In genomic region chr1:224490540-224491537, GRCh38 we compare ENCODE assay signal across 28 cellular contexts.
"Had no signal": no experiment of that assay in that cellular context is flagged by ENCODE, and none has a peak within 500 bp of the region (broad histone marks: within the 10 kb centered on the region; RNA-seq: fewer than 3 reads in every experiment).

No MANE protein-coding gene starts in this region.

- H3K27ac ChIP-seq: esophagus muscularis mucosa, prostate gland, sigmoid colon, testis, uterus had no signal

- H3K4me3 ChIP-seq: esophagus muscularis mucosa, prostate gland, sigmoid colon, testis, uterus had no signal

- H3K27me3 Mint-ChIP-seq: activated CD4-positive, alpha-beta memory T cell treated with anti-CD3 and anti-CD28 coated beads for 36 hours; activated CD4-positive, alpha-beta T cell treated with anti-CD3 and anti-CD28 coated beads, Interleukin-2, amount 10 ng/mL, durations not matched to agents 24 days and 14 days; memory B cell had no signal

- H3K36me3 Mint-ChIP-seq: activated CD4-positive, alpha-beta memory T cell treated with anti-CD3 and anti-CD28 coated beads for 36 hours; natural killer cell had no signal

- H3K9me3 ChIP-seq: esophagus muscularis mucosa, prostate gland, sigmoid colon, testis, uterus had no signal

- H3K4me1 Mint-ChIP-seq: memory B cell, natural killer cell had no signal

- DNase-seq: activated CD4-positive, alpha-beta memory T cell treated with anti-CD3 and anti-CD28 coated beads for 36 hours; activated CD4-positive, alpha-beta T cell treated with anti-CD3 and anti-CD28 coated beads, Interleukin-2, amount 10 ng/mL, durations not matched to agents 24 days and 14 days; activated CD4-positive, CD25-positive, alpha-beta regulatory T cell treated with anti-CD3 and anti-CD28 coated beads, Interleukin-2, amount 50 U/mL, for 72 hours; activated CD8-positive, alpha-beta memory T cell treated with anti-CD3 and anti-CD28 coated beads, Interleukin-2, amount 50 U/mL, for 4 hours; activated gamma-delta T cell treated with Interleukin-2 at 50 U/mL for 16 hours; activated naive CD4-positive, alpha-beta T cell treated with anti-CD3 and anti-CD28 coated beads, Interleukin-2, amount 50 U/mL, for 16 hours; activated T-cell treated with anti-CD3 and anti-CD28 coated beads, Interleukin-2, amount 50 U/mL, for 24 hours; amniotic stem cell; central memory CD4-positive, alpha-beta T cell; glutamatergic neuron; hippocampal formation; left cardiac atrium; midbrain; natural killer cell; retina; sigmoid colon; stimulated activated CD4-positive, alpha-beta T cell treated with anti-CD3 and anti-CD28 coated beads, Interleukin-15, amount 100 ng/mL, for 24 hours; stimulated activated CD4-positive, alpha-beta T cell treated with anti-CD3 and anti-CD28 coated beads, Interleukin-2, amount 100 ng/mL, for 24 hours; stimulated activated naive CD4-positive, alpha-beta T cell treated with Interleukin-2 at 50 U/mL for 16 hours; SW 1271; T-helper 9 cell; testis; trophoblast cell; uterus had no signal

- ATAC-seq: left cardiac atrium, natural killer cell had no signal

- H3K4me1 ChIP-seq: uterus had no signal

- H3K9me3 Mint-ChIP-seq: activated CD4-positive, alpha-beta memory T cell treated with anti-CD3 and anti-CD28 coated beads for 36 hours; activated CD4-positive, alpha-beta T cell treated with anti-CD3 and anti-CD28 coated beads, Interleukin-2, amount 10 ng/mL, durations not matched to agents 24 days and 14 days; activated T-cell treated with anti-CD3 and anti-CD28 coated beads, Interleukin-2, amount 50 U/mL, for 24 hours; memory B cell; natural killer cell; T-helper 1 cell treated with Interleukin-12 subunit alpha and Interleukin-12 subunit beta and Interleukin-4 antibody, amounts not matched to agents 30 μg/mL and 1 μg/mL, for 36 hours had no signal

- H3K27me3 ChIP-seq: esophagus muscularis mucosa, sigmoid colon, testis, uterus had no signal

- H3K36me3 ChIP-seq: esophagus muscularis mucosa, prostate gland, sigmoid colon, uterus had no signal

- H3K27ac Mint-ChIP-seq: activated CD4-positive, alpha-beta memory T cell treated with anti-CD3 and anti-CD28 coated beads for 36 hours; activated CD4-positive, alpha-beta T cell treated with anti-CD3 and anti-CD28 coated beads, Interleukin-2, amount 10 ng/mL, durations not matched to agents 24 days and 14 days; activated T-cell treated with anti-CD3 and anti-CD28 coated beads, Interleukin-2, amount 50 U/mL, for 24 hours; memory B cell; natural killer cell; T-helper 1 cell treated with Interleukin-12 subunit alpha and Interleukin-12 subunit beta and Interleukin-4 antibody, amounts not matched to agents 30 μg/mL and 1 μg/mL, for 36 hours had no signal

- H3K4me3 Mint-ChIP-seq: activated CD4-positive, alpha-beta memory T cell treated with anti-CD3 and anti-CD28 coated beads for 36 hours; activated CD4-positive, alpha-beta T cell treated with anti-CD3 and anti-CD28 coated beads, Interleukin-2, amount 10 ng/mL, durations not matched to agents 24 days and 14 days; activated T-cell treated with anti-CD3 and anti-CD28 coated beads, Interleukin-2, amount 50 U/mL, for 24 hours; memory B cell; natural killer cell; T-helper 1 cell treated with Interleukin-12 subunit alpha and Interleukin-12 subunit beta and Interleukin-4 antibody, amounts not matched to agents 30 μg/mL and 1 μg/mL, for 36 hours had no signal
